20 cellular contexts compared by ENCODE assay signal in genomic region chrX:5595570-5595969, GRCh38.
"Had no signal": no experiment of that assay in that cellular context is flagged by ENCODE, and none has a peak within 500 bp of the region (broad histone marks: within the 10 kb centered on the region; RNA-seq: fewer than 3 reads in every experiment).

No MANE protein-coding gene starts in this region.

- H3K4me1 Mint-ChIP-seq: memory B cell; natural killer cell; stimulated activated effector memory CD8-positive, alpha-beta T cell treated with anti-CD3 and anti-CD28 coated beads, Interleukin-12 subunit alpha, Interleukin-12 subunit beta, amount 100 ng/mL, for 72 hours had no signal

- H3K27ac ChIP-seq: dorsolateral prefrontal cortex, neural progenitor cell, prostate gland, right atrium auricular region, stomach, testis, tibial artery, upper lobe of left lung had no signal

- H2AFZ ChIP-seq: neural progenitor cell had no signal

- H3K9ac ChIP-seq: neural progenitor cell had no signal

- DNase-seq: dorsolateral prefrontal cortex; effector CD4-positive, alpha-beta T cell; hypothalamus; natural killer cell; nucleus accumbens; stimulated activated CD4-positive, alpha-beta T cell treated with anti-CD3 and anti-CD28 coated beads, Interleukin-2, amount 100 ng/mL, for 24 hours; stimulated activated CD4-positive, alpha-beta T cell treated with anti-CD3 and anti-CD28 coated beads, Interleukin-4, amount 100 ng/mL, for 24 hours; stimulated activated naive CD4-positive, alpha-beta T cell treated with Interleukin-2 at 50 U/mL for 16 hours; stomach; testis; tibial artery; upper lobe of left lung had no signal

- H3K4me2 ChIP-seq: neural progenitor cell had no signal

- H3K9me3 ChIP-seq: prostate gland, testis, tibial artery, upper lobe of left lung had no signal

- H3K27me3 Mint-ChIP-seq: memory B cell had no signal

- H3K4me1 ChIP-seq: neural progenitor cell, prostate gland, right atrium auricular region, stomach, testis, tibial artery, upper lobe of left lung had no signal

- H3K27me3 ChIP-seq: neural progenitor cell, right atrium auricular region, stomach, testis, tibial artery, upper lobe of left lung had no signal

- H3K4me3 Mint-ChIP-seq: memory B cell; natural killer cell; neural progenitor cell; stimulated activated effector memory CD8-positive, alpha-beta T cell treated with anti-CD3 and anti-CD28 coated beads, Interleukin-12 subunit alpha, Interleukin-12 subunit beta, amount 100 ng/mL, for 72 hours had no signal

- ATAC-seq: left lobe of liver; natural killer cell; sciatic nerve; stimulated activated effector memory CD8-positive, alpha-beta T cell treated with anti-CD3 and anti-CD28 coated beads, Interleukin-12 subunit alpha, Interleukin-12 subunit beta, amount 100 ng/mL, for 72 hours had no signal

- H3K36me3 ChIP-seq: neural progenitor cell, prostate gland, right atrium auricular region, stomach, tibial artery, upper lobe of left lung had no signal

- H3K36me3 Mint-ChIP-seq: memory B cell; natural killer cell; stimulated activated effector memory CD8-positive, alpha-beta T cell treated with anti-CD3 and anti-CD28 coated beads, Interleukin-12 subunit alpha, Interleukin-12 subunit beta, amount 100 ng/mL, for 72 hours had no signal

- H3K27ac Mint-ChIP-seq: memory B cell; natural killer cell; neural progenitor cell; stimulated activated effector memory CD8-positive, alpha-beta T cell treated with anti-CD3 and anti-CD28 coated beads, Interleukin-12 subunit alpha, Interleukin-12 subunit beta, amount 100 ng/mL, for 72 hours had no signal

- H3K4me3 ChIP-seq: dorsolateral prefrontal cortex, lung, neural progenitor cell, prostate gland, right atrium auricular region, stomach, testis, tibial artery, upper lobe of left lung had no signal
